ENCODE assay signal across 8 cellular contexts in genomic region chr15:40282144-40282869, GRCh38. TPM values are rescaled to one million over a fixed set of nuclear protein-coding genes. Genes with fewer than 3 reads are reported as not detected.
A peak's percentile ranks its signal among the peaks of the same experiment; 100 is the strongest.
DNase-seq lines count a peak whose midpoint lies in the region; ATAC-seq and TF ChIP-seq lines count a peak whose summit lies in the region.

No MANE protein-coding gene starts in this region.

- intact Hi-C loops in sciatic nerve (cut with DNase I): loop anchor here (5.0 kb wide), 1 partner anchor 140 kb away; no protein-coding TSS in a partner anchor

- DNase-seq in SIG-M5 treated with dmso at 0.1 percent for 504 hours (lab: John Stamatoyannopoulos, UW; ENCODE audit: unreplicated experiment) (peak; percentile 29), SIG-M5 (lab: John Stamatoyannopoulos, UW) (no peak), NCI-H2171 treated with DMSO at 0.1 percent for 48 hours (lab: John Stamatoyannopoulos, UW) (peak; percentile 51), NCI-H1436 (lab: John Stamatoyannopoulos, UW) (no peak), sciatic nerve (ENCODE audit: low spot score) (no peak)
- DNase-seq in activated CD4-positive, alpha-beta memory T cell treated with anti-CD3 and anti-CD28 coated beads, Interleukin-2, amount 10 ng/mL, durations not matched to agents 7 days and 5 days: peak; percentile 59

- ATAC-seq in esophagus mucosa (peak; percentile 17), sciatic nerve (no peak)

- peaks cover 1% of the 10 kb centered on the region for H3K4me1 Mint-ChIP-seq in activated CD4-positive, alpha-beta memory T cell treated with anti-CD3 and anti-CD28 coated beads, Interleukin-2, amount 10 ng/mL, durations not matched to agents 7 days and 5 days
- peaks cover 42% of the 10 kb centered on the region for H3K4me1 Mint-ChIP-seq in nephron

- H3K27ac Mint-ChIP-seq in activated CD4-positive, alpha-beta memory T cell treated with anti-CD3 and anti-CD28 coated beads, Interleukin-2, amount 10 ng/mL, durations not matched to agents 7 days and 5 days: no peak overlapping the region
- no peak overlapping the region for H3K27ac Mint-ChIP-seq in nephron

- peak in 2 of 3 experiments; percentile 22 to 47 for TF ChIP-seq CTCF in nephron (IDR thresholded peaks at IDR 0.05; ENCODE audit: unreplicated experiment in 3 of 3)

- POLR2A ChIA-PET in activated CD4-positive, alpha-beta memory T cell treated with anti-CD3 and anti-CD28 coated beads, Interleukin-2, amount 10 ng/mL, durations not matched to agents 7 days and 5 days (lab: Charles Lee): interaction anchor here (1.4 to 1.5 kb wide), 2 partner anchors 25 to 26 kb away, joined by 3 to 6 read pairs; partner anchors contain the start of gene PLCB2

- CTCF ChIA-PET in activated CD4-positive, alpha-beta memory T cell treated with anti-CD3 and anti-CD28 coated beads, Interleukin-2, amount 10 ng/mL, durations not matched to agents 7 days and 5 days (lab: Charles Lee): interaction anchor here (0.7 to 2.2 kb wide), 4 partner anchors 8 to 56 kb away, joined by 3 to 10 read pairs (median 4); no protein-coding TSS in a partner anchor

- H3K9me3 Mint-ChIP-seq in activated CD4-positive, alpha-beta memory T cell treated with anti-CD3 and anti-CD28 coated beads, Interleukin-2, amount 10 ng/mL, durations not matched to agents 7 days and 5 days: no peaks in the 10 kb centered on the region
- H3K9me3 Mint-ChIP-seq in nephron: no peaks in the 10 kb centered on the region

- peaks cover 45% of the 10 kb centered on the region for H3K27me3 Mint-ChIP-seq in activated CD4-positive, alpha-beta memory T cell treated with anti-CD3 and anti-CD28 coated beads, Interleukin-2, amount 10 ng/mL, durations not matched to agents 7 days and 5 days
- peaks cover 90% of the 10 kb centered on the region for H3K27me3 Mint-ChIP-seq in nephron (ENCODE audit: low read depth)

- H3K36me3 Mint-ChIP-seq in activated CD4-positive, alpha-beta memory T cell treated with anti-CD3 and anti-CD28 coated beads, Interleukin-2, amount 10 ng/mL, durations not matched to agents 7 days and 5 days (ENCODE audit: low read depth): peaks cover 3% of the 10 kb centered on the region
- no peaks in the 10 kb centered on the region for H3K36me3 Mint-ChIP-seq in nephron (ENCODE audit: low read depth)

- H3K4me3 Mint-ChIP-seq in activated CD4-positive, alpha-beta memory T cell treated with anti-CD3 and anti-CD28 coated beads, Interleukin-2, amount 10 ng/mL, durations not matched to agents 7 days and 5 days: peak overlapping the region; percentile 51
- H3K4me3 Mint-ChIP-seq in nephron: peak overlapping the region in 1 of 3 experiments; percentile 52

RNA-seq across cellular contexts. Expression of gene ANKRD63, which starts 0.6 kb away (rescaled TPM):
- total RNA-seq in activated CD4-positive, alpha-beta memory T cell treated with anti-CD3 and anti-CD28 coated beads, Interleukin-2, amount 10 ng/mL, durations not matched to agents 7 days and 5 days: not detected
- total RNA-seq in esophagus mucosa: not detected
- not detected for total RNA-seq in sciatic nerve

RNA-seq across cellular contexts. Expression of gene PLCB2, which starts 25.4 kb away (rescaled TPM):
- 100 to 1,000 TPM; 140 TPM for total RNA-seq in activated CD4-positive, alpha-beta memory T cell treated with anti-CD3 and anti-CD28 coated beads, Interleukin-2, amount 10 ng/mL, durations not matched to agents 7 days and 5 days
- 4.2 TPM for total RNA-seq in esophagus mucosa
- total RNA-seq in sciatic nerve: 43.4 TPM

RNA-seq across cellular contexts. Expression of gene INAFM2, which starts 41.2 kb away (rescaled TPM):
- total RNA-seq in activated CD4-positive, alpha-beta memory T cell treated with anti-CD3 and anti-CD28 coated beads, Interleukin-2, amount 10 ng/mL, durations not matched to agents 7 days and 5 days: 1 to 10 TPM; 8.7 to 8.9 TPM
- total RNA-seq in esophagus mucosa (7.1 TPM), sciatic nerve (25.5 TPM)

RNA-seq across cellular contexts. Expression of gene PAK6, which starts 43.4 kb away (rescaled TPM):
- under 1 TPM; 0.20 to 0.65 TPM for total RNA-seq in activated CD4-positive, alpha-beta memory T cell treated with anti-CD3 and anti-CD28 coated beads, Interleukin-2, amount 10 ng/mL, durations not matched to agents 7 days and 5 days
- total RNA-seq in esophagus mucosa (25.3 TPM), sciatic nerve (0.31 TPM)

RNA-seq across cellular contexts. Expression of gene CCDC9B, which starts 58.4 kb away (rescaled TPM):
- total RNA-seq in activated CD4-positive, alpha-beta memory T cell treated with anti-CD3 and anti-CD28 coated beads, Interleukin-2, amount 10 ng/mL, durations not matched to agents 7 days and 5 days: 1 to 10 TPM; 2.0 to 2.6 TPM
- total RNA-seq in esophagus mucosa (21.3 TPM), sciatic nerve (37.8 TPM)

Comparison
In these comparisons a context has a peak if more than half of its experiments do, and no peak if none do; other contexts are left out.
1. DNase-seq: peak in SIG-M5 treated with dmso at 0.1 percent for 504 hours (single experiment), NCI-H2171 treated with DMSO at 0.1 percent for 48 hours (single experiment) and activated CD4-positive, alpha-beta memory T cell treated with anti-CD3 and anti-CD28 coated beads, Interleukin-2, amount 10 ng/mL, durations not matched to agents 7 days and 5 days (single experiment); none in SIG-M5 (single experiment), NCI-H1436 (single experiment) and sciatic nerve (single experiment).